In genomic region chr15:69951511-69952209, GRCh38 we compare ENCODE assay signal across 17 cellular contexts.
DNase-seq lines count a peak whose midpoint lies in the region; FAIRE-seq and TF ChIP-seq lines count a peak whose summit lies in the region.
"Had no signal": no experiment of that assay in that cellular context is flagged by ENCODE, and none has a peak within 500 bp of the region (broad histone marks: within the 10 kb centered on the region; RNA-seq: fewer than 3 reads in every experiment).

No MANE protein-coding gene starts in this region.

- H3K27me3 ChIP-seq in bronchial epithelial cell (ENCODE audit: control insufficient read depth, insufficient read depth, low read length) (peaks cover 2% of the 10 kb centered on the region), suprapubic skin (peaks cover 9% of the 10 kb centered on the region)

- H3K9me3 ChIP-seq in kidney (ENCODE audit: control insufficient read depth in 1 of 2, low read length in 2 of 2) (no peaks in the 10 kb centered on the region), suprapubic skin (no peaks in the 10 kb centered on the region)

- 51% methylated on average over 4 of the region's 4 CpGs for WGBS in suprapubic skin

- no peaks in the 10 kb centered on the region for H3K36me3 ChIP-seq in bronchial epithelial cell (ENCODE audit: control insufficient read depth, insufficient read depth, low read length)
- H3K36me3 ChIP-seq in kidney (ENCODE audit: control insufficient read depth in 1 of 2, insufficient read depth in 2 of 2, low read length in 2 of 2) = no peaks in the 10 kb centered on the region
- no peaks in the 10 kb centered on the region for H3K36me3 ChIP-seq in suprapubic skin

- H3K4me1 ChIP-seq in kidney (ENCODE audit: control insufficient read depth in 1 of 2, insufficient read depth in 1 of 2, low read depth in 1 of 2, low read length in 2 of 2) (no peaks in the 10 kb centered on the region), suprapubic skin (no peaks in the 10 kb centered on the region)

- DNase-seq in NCI-H2196 (lab: John Stamatoyannopoulos, UW; ENCODE audit: unreplicated experiment) (peak; percentile 27), NCI-H2196 treated with DMSO at 0.1 percent for 48 hours (lab: John Stamatoyannopoulos, UW; ENCODE audit: unreplicated experiment) (no peak), NCI-H146 treated with DMSO at 0.1 percent for 48 hours (lab: John Stamatoyannopoulos, UW; ENCODE audit: unreplicated experiment) (peak; percentile 50), bronchial epithelial cell (ENCODE audit: low read depth) (peak; percentile 10), urothelium cell line (ENCODE audit: low spot score) (no peak), kidney (no peak), suprapubic skin (ENCODE audit: low spot score in 2 of 2) (no peak), dermis blood vessel endothelial cell (no peak)
- DNase-seq: ACHN, amniotic stem cell, naive B cell, NCI-H2081 treated with DMSO at 0.1 percent for 48 hours, SIG-M5, T-helper 17 cell, trophoblast cell had no signal

- H3K9ac ChIP-seq in kidney (ENCODE audit: low read length in 2 of 2) = no peak overlapping the region
- H3K9ac ChIP-seq: parathyroid adenoma had no signal

- no peak for TF ChIP-seq POLR2A in suprapubic skin (IDR thresholded peaks at IDR 0.05)

- TF ChIP-seq CTCF in bronchial epithelial cell (IDR thresholded peaks at IDR 0.05; ENCODE audit: insufficient read depth, low read length, severe bottlenecking) (no peak), kidney (IDR thresholded peaks at IDR 0.05; ENCODE audit: borderline replicate concordance, extremely low read depth, insufficient read depth) (no peak), suprapubic skin (IDR thresholded peaks at IDR 0.05) (no peak)

- H3K4me3 ChIP-seq in bronchial epithelial cell (ENCODE audit: low read depth, low read length) = no peak overlapping the region
- H3K4me3 ChIP-seq in kidney (ENCODE audit: low read length in 2 of 2) = no peak overlapping the region
- no peak overlapping the region for H3K4me3 ChIP-seq in suprapubic skin

- FAIRE-seq in bronchial epithelial cell (lab: Jason Lieb, UNC) = no peak
- peak; percentile 17 for FAIRE-seq in urothelium cell line (lab: Jason Lieb, UNC)
- FAIRE-seq in kidney (lab: Jason Lieb, UNC) = no peak
- FAIRE-seq: G401.6 had no signal

- no peak for TF ChIP-seq EP300 in suprapubic skin (IDR thresholded peaks at IDR 0.05)

- no peak overlapping the region for H3K27ac ChIP-seq in kidney (ENCODE audit: low read depth in 2 of 2, low read length in 2 of 2)
- H3K27ac ChIP-seq in suprapubic skin = no peak overlapping the region
- H3K27ac ChIP-seq: parathyroid adenoma had no signal

- intact Hi-C loops in kidney (cut with DNase I) = no loop called here

Comparison
In these comparisons a context has a peak if more than half of its experiments do, and no peak if none do; other contexts are left out.
1. DNase-seq: peak in NCI-H2196 (single experiment), NCI-H146 treated with DMSO at 0.1 percent for 48 hours (single experiment) and bronchial epithelial cell (single experiment); none in NCI-H2196 treated with DMSO at 0.1 percent for 48 hours (single experiment), urothelium cell line (single experiment), kidney (single experiment), suprapubic skin (0 of 2) and dermis blood vessel endothelial cell (single experiment).